ENCODE assay signal across 1 cellular context in the genomic region with DNA sequence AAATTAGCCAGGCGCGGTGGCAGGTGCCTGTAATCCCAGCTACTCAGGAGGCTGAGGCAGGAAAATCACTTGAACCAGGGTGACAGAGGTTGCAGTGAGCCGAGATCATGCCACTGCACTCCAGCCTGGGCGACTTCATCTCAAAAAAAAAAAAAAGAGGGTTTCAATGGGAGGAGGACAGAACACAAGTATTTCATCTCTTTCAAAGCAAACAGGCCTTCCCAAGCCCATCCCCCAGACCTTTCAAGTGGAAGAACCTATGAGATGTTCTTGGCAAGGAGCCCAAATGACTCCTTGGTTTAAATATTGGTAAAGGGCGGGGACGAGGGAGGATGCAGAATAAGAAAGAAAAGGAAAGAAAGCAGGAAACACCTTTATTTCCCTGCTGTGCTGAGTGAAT.
TF ChIP-seq lines count a peak whose summit lies in the region.

No MANE protein-coding gene starts in this region.

TF ChIP-seq in GM23338, 12 proteins besides CTCF, POLR2A, EP300 and RAD21 (continued from another document):
- no peak for TF ChIP-seq ZNF331 (CRISPR knock-in tag; IDR thresholded peaks at IDR 0.05; ENCODE audit: low read depth)
- TF ChIP-seq, protein P1, sequence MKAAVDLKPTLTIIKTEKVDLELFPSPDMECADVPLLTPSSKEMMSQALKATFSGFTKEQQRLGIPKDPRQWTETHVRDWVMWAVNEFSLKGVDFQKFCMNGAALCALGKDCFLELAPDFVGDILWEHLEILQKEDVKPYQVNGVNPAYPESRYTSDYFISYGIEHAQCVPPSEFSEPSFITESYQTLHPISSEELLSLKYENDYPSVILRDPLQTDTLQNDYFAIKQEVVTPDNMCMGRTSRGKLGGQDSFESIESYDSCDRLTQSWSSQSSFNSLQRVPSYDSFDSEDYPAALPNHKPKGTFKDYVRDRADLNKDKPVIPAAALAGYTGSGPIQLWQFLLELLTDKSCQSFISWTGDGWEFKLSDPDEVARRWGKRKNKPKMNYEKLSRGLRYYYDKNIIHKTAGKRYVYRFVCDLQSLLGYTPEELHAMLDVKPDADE (IDR thresholded peaks at IDR 0.05): peak; percentile 31; the same call in 1 of the 2 replicates
- TF ChIP-seq, protein P2, sequence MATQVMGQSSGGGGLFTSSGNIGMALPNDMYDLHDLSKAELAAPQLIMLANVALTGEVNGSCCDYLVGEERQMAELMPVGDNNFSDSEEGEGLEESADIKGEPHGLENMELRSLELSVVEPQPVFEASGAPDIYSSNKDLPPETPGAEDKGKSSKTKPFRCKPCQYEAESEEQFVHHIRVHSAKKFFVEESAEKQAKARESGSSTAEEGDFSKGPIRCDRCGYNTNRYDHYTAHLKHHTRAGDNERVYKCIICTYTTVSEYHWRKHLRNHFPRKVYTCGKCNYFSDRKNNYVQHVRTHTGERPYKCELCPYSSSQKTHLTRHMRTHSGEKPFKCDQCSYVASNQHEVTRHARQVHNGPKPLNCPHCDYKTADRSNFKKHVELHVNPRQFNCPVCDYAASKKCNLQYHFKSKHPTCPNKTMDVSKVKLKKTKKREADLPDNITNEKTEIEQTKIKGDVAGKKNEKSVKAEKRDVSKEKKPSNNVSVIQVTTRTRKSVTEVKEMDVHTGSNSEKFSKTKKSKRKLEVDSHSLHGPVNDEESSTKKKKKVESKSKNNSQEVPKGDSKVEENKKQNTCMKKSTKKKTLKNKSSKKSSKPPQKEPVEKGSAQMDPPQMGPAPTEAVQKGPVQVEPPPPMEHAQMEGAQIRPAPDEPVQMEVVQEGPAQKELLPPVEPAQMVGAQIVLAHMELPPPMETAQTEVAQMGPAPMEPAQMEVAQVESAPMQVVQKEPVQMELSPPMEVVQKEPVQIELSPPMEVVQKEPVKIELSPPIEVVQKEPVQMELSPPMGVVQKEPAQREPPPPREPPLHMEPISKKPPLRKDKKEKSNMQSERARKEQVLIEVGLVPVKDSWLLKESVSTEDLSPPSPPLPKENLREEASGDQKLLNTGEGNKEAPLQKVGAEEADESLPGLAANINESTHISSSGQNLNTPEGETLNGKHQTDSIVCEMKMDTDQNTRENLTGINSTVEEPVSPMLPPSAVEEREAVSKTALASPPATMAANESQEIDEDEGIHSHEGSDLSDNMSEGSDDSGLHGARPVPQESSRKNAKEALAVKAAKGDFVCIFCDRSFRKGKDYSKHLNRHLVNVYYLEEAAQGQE (IDR thresholded peaks at IDR 0.05; ENCODE audit: unreplicated experiment): no peak
